Comparison of ENCODE assay signal across 19 cellular contexts in the genomic region with DNA sequence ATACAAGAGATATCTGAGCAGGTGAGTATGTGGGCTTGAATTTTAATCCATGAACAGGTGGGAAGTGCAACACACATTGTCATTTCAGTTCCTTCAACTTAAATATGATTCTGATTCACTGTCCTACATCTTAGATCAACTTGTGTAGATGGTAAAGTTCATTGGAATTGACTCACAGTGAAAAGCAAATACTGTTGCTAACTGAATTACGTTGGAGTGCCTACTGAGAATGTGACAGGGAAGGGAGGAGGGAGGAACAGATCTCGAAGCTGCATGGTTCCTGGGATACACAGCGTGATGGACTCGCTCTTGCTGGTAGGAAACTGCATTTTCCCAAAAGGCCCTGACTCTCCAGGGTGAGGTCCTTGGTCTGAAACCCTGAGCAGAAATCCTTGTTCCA.
"Had no signal": no experiment of that assay in that cellular context is flagged by ENCODE, and none has a peak within 500 bp of the region (broad histone marks: within the 10 kb centered on the region; RNA-seq: fewer than 3 reads in every experiment).

No MANE protein-coding gene starts in this region.

- H3K27me3 ChIP-seq: Peyer's patch, SJCRH30 had no signal

- DNase-seq: IMR-90, Kasumi-1, KG1, MM.1S, NCI-H1092 treated with DMSO at 0.1 percent for 48 hours, NCI-H1417, NCI-H1436 treated with DMSO at 0.1 percent for 48 hours, NCI-H1694, NCI-H187 treated with DMSO at 0.1 percent for 48 hours, NCI-H2029 treated with DMSO at 0.1 percent for 48 hours, NCI-H2227 treated with DMSO at 0.1 percent for 48 hours, NCI-H524, NCI-H774, PC-9, Peyer's patch, SHP77 treated with DMSO at 0.1 percent for 48 hours, SJCRH30 had no signal

- H3K36me3 ChIP-seq: Peyer's patch, SJCRH30 had no signal

- H3K4me3 ChIP-seq: PC-9, Peyer's patch, SJCRH30 had no signal

- H3K4me2 ChIP-seq: PC-9 had no signal

- H3K9me3 ChIP-seq: Peyer's patch, SJCRH30 had no signal

- ATAC-seq: Right ventricle myocardium inferior, SK-N-SH treated with all-trans-retinoic acid at 6 μM for 48 hours had no signal

- H2AFZ ChIP-seq: PC-9 had no signal

- H3K4me1 ChIP-seq: Peyer's patch, SJCRH30 had no signal

- H3K27ac ChIP-seq: PC-9, Peyer's patch, SJCRH30 had no signal
